1 cellular context compared by ENCODE assay signal in the genomic region with DNA sequence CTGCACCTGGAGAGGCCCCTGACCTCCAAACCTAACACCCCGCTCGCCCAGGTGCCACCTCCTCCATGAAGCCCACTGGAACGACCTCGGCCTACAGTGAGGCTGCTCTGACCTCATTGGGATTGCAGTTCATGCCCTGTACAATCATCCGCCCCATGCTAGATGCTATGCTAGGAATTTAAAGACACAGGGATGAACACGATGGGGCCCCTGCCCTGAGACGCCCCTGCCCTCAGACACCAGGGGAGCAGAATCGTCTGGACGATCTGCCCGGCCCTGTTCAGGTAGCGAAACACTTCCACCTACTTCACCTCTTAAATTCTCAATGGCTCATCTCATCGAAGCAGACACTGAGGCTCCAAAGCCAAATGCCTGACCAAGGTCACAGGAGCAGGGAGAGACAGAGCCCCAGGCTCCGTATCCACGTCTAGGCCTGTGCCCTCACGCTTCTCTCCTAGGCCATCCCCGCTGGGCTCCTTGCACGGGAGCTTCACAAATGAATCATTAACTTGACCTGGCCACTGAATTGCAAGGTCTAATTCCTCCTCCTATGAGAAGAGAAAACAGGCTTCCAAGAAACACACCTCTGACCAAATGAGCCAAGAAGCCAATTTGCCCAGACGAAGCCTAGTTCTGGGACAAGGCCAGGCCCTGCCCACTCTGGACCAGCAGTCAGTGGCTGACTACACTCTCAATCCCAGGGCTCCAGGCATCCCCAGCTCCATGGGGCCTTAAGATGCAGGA.
TF ChIP-seq lines count a peak whose summit lies in the region.

No MANE protein-coding gene starts in this region.

TF ChIP-seq in HepG2, 621 proteins besides CTCF, POLR2A, EP300 and RAD21 (continued from another document and continues in another):
- TF ChIP-seq NR2F6 (IDR thresholded peaks at IDR 0.05), result peak; percentile 55; the same call in 1 of the 2 replicates
- TF ChIP-seq NR2F6 (CRISPR knock-in tag; IDR thresholded peaks at IDR 0.05), result 0 out of 2 replicates have a peak, but pooled peaks have one; percentile 34
- TF ChIP-seq, protein P1, sequence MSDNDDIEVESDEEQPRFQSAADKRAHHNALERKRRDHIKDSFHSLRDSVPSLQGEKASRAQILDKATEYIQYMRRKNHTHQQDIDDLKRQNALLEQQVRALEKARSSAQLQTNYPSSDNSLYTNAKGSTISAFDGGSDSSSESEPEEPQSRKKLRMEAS (IDR thresholded peaks at IDR 0.05), result no peak; the same call in 1 of the 2 replicates
- peak; percentile 50; the same call in 1 of the 2 replicates for TF ChIP-seq NRL (CRISPR knock-in tag; IDR thresholded peaks at IDR 0.05; ENCODE audit: borderline replicate concordance)
- 0 out of 2 replicates have a peak, but pooled peaks have one; percentile 9 for TF ChIP-seq ZNF644 (CRISPR knock-in tag; IDR thresholded peaks at IDR 0.05; ENCODE audit: low read depth)
- TF ChIP-seq HNF1A (IDR thresholded peaks at IDR 0.05; ENCODE audit: low read depth), result peak; percentile 90
- peak; percentile 97 for TF ChIP-seq HNF1A (CRISPR knock-in tag; IDR thresholded peaks at IDR 0.05; ENCODE audit: borderline replicate concordance)
- no peak for TF ChIP-seq PRPF4 (IDR thresholded peaks at IDR 0.05; ENCODE audit: low read depth, low read length, poor library complexity, severe bottlenecking)
- TF ChIP-seq ZNF510 (CRISPR knock-in tag; IDR thresholded peaks at IDR 0.05; ENCODE audit: low read depth), result 0 out of 2 replicates have a peak, but pooled peaks have one; percentile 18
- no peak for TF ChIP-seq ATRX (CRISPR knock-in tag; IDR thresholded peaks at IDR 0.05; ENCODE audit: borderline replicate concordance)
- no peak for TF ChIP-seq SOX6 (IDR thresholded peaks at IDR 0.05)
- peak; percentile 17; the same call in 1 of the 2 replicates for TF ChIP-seq SOX6 (CRISPR knock-in tag; IDR thresholded peaks at IDR 0.05)
- TF ChIP-seq IRF2 (CRISPR knock-in tag; IDR thresholded peaks at IDR 0.05), result no peak; the same call in 1 of the 2 replicates
- TF ChIP-seq HDAC6 (IDR thresholded peaks at IDR 0.05; ENCODE audit: low read depth, low read length), result no peak
- TF ChIP-seq MZF1 (CRISPR knock-in tag; IDR thresholded peaks at IDR 0.05; ENCODE audit: borderline replicate concordance), result no peak
- peak; percentile 94 for TF ChIP-seq ZFX (CRISPR knock-in tag; IDR thresholded peaks at IDR 0.05; ENCODE audit: low read depth)
- TF ChIP-seq ATF7 (IDR thresholded peaks at IDR 0.05), result 0 out of 2 replicates have a peak, but pooled peaks have one; percentile 2
- TF ChIP-seq ATF7 (CRISPR knock-in tag; IDR thresholded peaks at IDR 0.05), result no peak
- peak; percentile 57 for TF ChIP-seq RBM22 (optimal IDR thresholded peaks at IDR 0.05; ENCODE audit: low read length)
- TF ChIP-seq MAFF (IDR thresholded peaks at IDR 0.05; ENCODE audit: low read depth, low read length), result no peak
- peak; percentile 29; the same call in 1 of the 2 replicates for TF ChIP-seq POLR2AphosphoS5 (IDR thresholded peaks at IDR 0.05; ENCODE audit: low read depth, low read length)
- TF ChIP-seq, protein P2, sequence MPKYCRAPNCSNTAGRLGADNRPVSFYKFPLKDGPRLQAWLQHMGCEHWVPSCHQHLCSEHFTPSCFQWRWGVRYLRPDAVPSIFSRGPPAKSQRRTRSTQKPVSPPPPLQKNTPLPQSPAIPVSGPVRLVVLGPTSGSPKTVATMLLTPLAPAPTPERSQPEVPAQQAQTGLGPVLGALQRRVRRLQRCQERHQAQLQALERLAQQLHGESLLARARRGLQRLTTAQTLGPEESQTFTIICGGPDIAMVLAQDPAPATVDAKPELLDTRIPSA (CRISPR knock-in tag; IDR thresholded peaks at IDR 0.05; ENCODE audit: borderline replicate concordance), result 0 out of 2 replicates have a peak, but pooled peaks have one; percentile 21
- TF ChIP-seq RARG (CRISPR knock-in tag; IDR thresholded peaks at IDR 0.05; ENCODE audit: low read depth), result no peak
- no peak for TF ChIP-seq NFAT5 (CRISPR knock-in tag; IDR thresholded peaks at IDR 0.05)
- peak; percentile 91; the same call in 1 of the 2 replicates for TF ChIP-seq HNF1B (CRISPR knock-in tag; IDR thresholded peaks at IDR 0.05)
- TF ChIP-seq ZNF747 (CRISPR knock-in tag; IDR thresholded peaks at IDR 0.05; ENCODE audit: borderline replicate concordance), result no peak
- no peak for TF ChIP-seq EHMT2 (IDR thresholded peaks at IDR 0.05; ENCODE audit: borderline replicate concordance, low read depth, low read length)
- TF ChIP-seq MED1 (CRISPR knock-in tag; IDR thresholded peaks at IDR 0.05), result peak; percentile 66
- no peak for TF ChIP-seq ZBTB40 (IDR thresholded peaks at IDR 0.05)
- no peak; the same call in 1 of the 2 replicates for TF ChIP-seq ZBTB40 (CRISPR knock-in tag; IDR thresholded peaks at IDR 0.05)
- peak; percentile 90 for TF ChIP-seq ZFY (CRISPR knock-in tag; IDR thresholded peaks at IDR 0.05)
- no peak for TF ChIP-seq U2AF2 (IDR thresholded peaks at IDR 0.05; ENCODE audit: low read depth, low read length)
- no peak for TF ChIP-seq SATB2 (CRISPR knock-in tag; IDR thresholded peaks at IDR 0.05)
- TF ChIP-seq ZFP41 (CRISPR knock-in tag; IDR thresholded peaks at IDR 0.05; ENCODE audit: borderline replicate concordance), result no peak
- TF ChIP-seq ZNF350 (CRISPR knock-in tag; IDR thresholded peaks at IDR 0.05; ENCODE audit: borderline replicate concordance, low read depth), result peak; percentile 16; the same call in 1 of the 2 replicates
- no peak for TF ChIP-seq PAF1 (CRISPR knock-in tag; IDR thresholded peaks at IDR 0.05)
